Comparison of ENCODE assay signal across 21 cellular contexts in genomic region chr1:234858722-234859121, GRCh38.
"Had no signal": no experiment of that assay in that cellular context is flagged by ENCODE, and none has a peak within 500 bp of the region (broad histone marks: within the 10 kb centered on the region; RNA-seq: fewer than 3 reads in every experiment).

No MANE protein-coding gene starts in this region.

- H3K27me3 ChIP-seq: esophagus squamous epithelium, heart right ventricle, pancreas, stomach, suprapubic skin, tibial nerve, uterus had no signal

- FAIRE-seq: pancreas had no signal

- ATAC-seq: heart right ventricle, left ventricle myocardium superior, pancreas, psoas muscle, right cardiac atrium had no signal

- H3K27ac ChIP-seq: esophagus squamous epithelium, pancreas, psoas muscle, stomach, suprapubic skin, tibial nerve, uterus had no signal

- H3K9me3 ChIP-seq: esophagus squamous epithelium, pancreas, psoas muscle, suprapubic skin, uterus had no signal

- H3K4me3 ChIP-seq: esophagus squamous epithelium, heart right ventricle, pancreas, psoas muscle, stomach, suprapubic skin, tibial nerve, uterus had no signal

- DNase-seq: activated CD4-positive, alpha-beta memory T cell treated with anti-CD3 and anti-CD28 coated beads for 36 hours; activated CD4-positive, alpha-beta T cell treated with anti-CD3 and anti-CD28 coated beads for 48 hours; activated naive CD4-positive, alpha-beta T cell treated with anti-CD3 and anti-CD28 coated beads, Interleukin-2, amount 10 ng/mL, durations not matched to agents 7 days and 5 days; amygdala; central memory CD4-positive, alpha-beta T cell; dermis blood vessel endothelial cell; effector CD8-positive, alpha-beta T cell; esophagus squamous epithelium; heart right ventricle; left ventricle myocardium superior; nephron progenitor cell; pancreas; psoas muscle; right cardiac atrium; stimulated activated CD4-positive, alpha-beta T cell treated with anti-CD3 and anti-CD28 coated beads, Interleukin-1b, Interleukin-23, amount 100 ng/mL, for 48 hours; stomach; SW 1271; T-helper 2 cell; uterus had no signal

- H3K36me3 ChIP-seq: esophagus squamous epithelium, heart right ventricle, pancreas, stomach, suprapubic skin, tibial nerve, uterus had no signal
